ENCODE assay signal across 1 cellular context in the genomic region with DNA sequence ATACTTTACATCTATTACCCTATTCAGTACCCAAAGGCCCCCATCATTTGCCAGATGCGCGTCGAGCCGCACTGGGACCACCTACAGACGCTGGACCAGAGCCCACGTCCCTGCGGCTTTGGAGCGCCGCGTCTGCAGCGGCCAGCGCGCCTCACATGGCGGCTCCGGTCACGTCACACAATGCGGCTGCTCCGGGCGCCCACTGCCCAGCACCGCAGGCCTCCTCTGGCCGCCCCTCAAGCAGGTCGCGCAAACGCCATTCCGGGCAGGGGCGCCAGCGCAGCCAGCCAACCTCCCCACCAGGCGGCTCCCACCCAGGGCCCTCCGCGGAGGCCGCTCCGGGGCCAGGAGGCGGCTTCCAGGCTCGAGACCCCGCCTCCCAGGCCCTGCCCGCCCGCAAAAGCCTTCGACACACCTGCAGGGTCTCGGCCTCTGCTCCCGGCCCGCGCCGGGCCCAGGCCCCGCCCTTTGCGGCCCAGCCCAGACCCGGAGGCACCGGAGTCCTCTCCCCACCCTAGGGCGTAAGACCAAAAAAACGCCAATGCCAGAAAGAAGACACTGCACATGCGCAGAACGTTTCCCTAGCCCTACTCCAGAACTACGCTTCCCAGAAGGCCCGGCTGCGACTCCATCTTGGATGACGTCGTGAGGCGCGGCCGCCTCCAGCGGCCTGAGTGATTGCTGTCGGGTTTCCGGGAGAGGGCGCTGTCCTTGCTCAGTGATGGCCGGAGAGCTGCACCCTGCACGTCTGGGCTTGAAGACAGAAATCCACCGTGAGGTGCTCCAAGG.
TF ChIP-seq lines count a peak whose summit lies in the region.

A gene (minus strand): TSS at position 557 of the 789 bp plus-strand sequence. CDS start 4,925 bp downstream, outside the sequence.

TF ChIP-seq in HEK293, 187 proteins besides CTCF, POLR2A, EP300 and RAD21 (continued from another document and continues in another):
- TF ChIP-seq ZBTB48 (tag by site-specific recombination; IDR thresholded peaks at IDR 0.05) (peak; percentile 43; the same call in 1 of the 2 replicates), ZNF184 (tag by site-specific recombination; IDR thresholded peaks at IDR 0.05) (no peak), ZBTB20 (tag by site-specific recombination; IDR thresholded peaks at IDR 0.05) (peak; percentile 92), ZNF558 (tag by site-specific recombination; IDR thresholded peaks at IDR 0.05) (0 out of 2 replicates have a peak, but pooled peaks have one; percentile 14), GLIS1 (tag by site-specific recombination; IDR thresholded peaks at IDR 0.05) (peak; percentile 84), YY2 (tag by site-specific recombination; IDR thresholded peaks at IDR 0.05) (peak; percentile 23), RBAK (tag by site-specific recombination; IDR thresholded peaks at IDR 0.05) (no peak), KLF10 (tag by site-specific recombination; IDR thresholded peaks at IDR 0.05) (peak; percentile 61; the same call in 1 of the 2 replicates), SP2 (tag by site-specific recombination; IDR thresholded peaks at IDR 0.05) (peak; percentile 89), ZNF624 (tag by site-specific recombination; IDR thresholded peaks at IDR 0.05) (no peak), ZFHX2 (tag by site-specific recombination; conservative IDR thresholded peaks at IDR 0.05) (peak; percentile 66; the same call in 1 of the 2 replicates), KLF8 (tag by site-specific recombination; IDR thresholded peaks at IDR 0.05) (peak; percentile 93), ZNF211 (tag by site-specific recombination; IDR thresholded peaks at IDR 0.05; ENCODE audit: low read depth) (no peak), GLI4 (tag by site-specific recombination; IDR thresholded peaks at IDR 0.05) (no peak), ZNF529 (tag by site-specific recombination; IDR thresholded peaks at IDR 0.05; ENCODE audit: insufficient replicate concordance) (no peak), ZNF664 (tag by site-specific recombination; IDR thresholded peaks at IDR 0.05) (no peak), ZNF146 (tag by site-specific recombination; IDR thresholded peaks at IDR 0.05) (peak; percentile 11; the same call in 1 of the 2 replicates), TCF7L2 (IDR thresholded peaks at IDR 0.05; ENCODE audit: borderline replicate concordance, low read depth, low read length) (no peak), ZNF596 (tag by site-specific recombination; IDR thresholded peaks at IDR 0.05) (0 out of 2 replicates have a peak, but pooled peaks have one; percentile 31), ZNF600 (tag by site-specific recombination; IDR thresholded peaks at IDR 0.05) (peak; percentile 84), KLF16 (tag by site-specific recombination; IDR thresholded peaks at IDR 0.05) (peak; percentile 44; the same call in 1 of the 2 replicates), ZNF341 (tag by site-specific recombination; IDR thresholded peaks at IDR 0.05; ENCODE audit: low read depth) (peak; percentile 53; the same call in 1 of the 2 replicates), ZNF121 (tag by site-specific recombination; IDR thresholded peaks at IDR 0.05) (peak; percentile 90), ZNF335 (tag by site-specific recombination; conservative IDR thresholded peaks at IDR 0.05) (peak; percentile 96), ZNF544 (tag by site-specific recombination; IDR thresholded peaks at IDR 0.05) (no peak), ZNF654 (tag by site-specific recombination; IDR thresholded peaks at IDR 0.05; ENCODE audit: low read depth) (peak; percentile 47), ZNF776 (tag by site-specific recombination; IDR thresholded peaks at IDR 0.05; ENCODE audit: borderline replicate concordance) (no peak), GLIS2 (tag by site-specific recombination; IDR thresholded peaks at IDR 0.05) (peak; percentile 96), ZNF623 (tag by site-specific recombination; IDR thresholded peaks at IDR 0.05) (no peak)
- TF ChIP-seq, protein P1, sequence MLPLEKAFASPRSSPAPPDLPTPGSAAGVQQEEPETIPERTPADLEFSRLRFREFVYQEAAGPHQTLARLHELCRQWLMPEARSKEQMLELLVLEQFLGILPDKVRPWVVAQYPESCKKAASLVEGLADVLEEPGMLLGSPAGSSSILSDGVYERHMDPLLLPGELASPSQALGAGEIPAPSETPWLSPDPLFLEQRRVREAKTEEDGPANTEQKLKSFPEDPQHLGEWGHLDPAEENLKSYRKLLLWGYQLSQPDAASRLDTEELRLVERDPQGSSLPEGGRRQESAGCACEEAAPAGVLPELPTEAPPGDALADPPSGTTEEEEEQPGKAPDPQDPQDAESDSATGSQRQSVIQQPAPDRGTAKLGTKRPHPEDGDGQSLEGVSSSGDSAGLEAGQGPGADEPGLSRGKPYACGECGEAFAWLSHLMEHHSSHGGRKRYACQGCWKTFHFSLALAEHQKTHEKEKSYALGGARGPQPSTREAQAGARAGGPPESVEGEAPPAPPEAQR (tag by site-specific recombination; IDR thresholded peaks at IDR 0.05): no peak
- TF ChIP-seq, protein P2, sequence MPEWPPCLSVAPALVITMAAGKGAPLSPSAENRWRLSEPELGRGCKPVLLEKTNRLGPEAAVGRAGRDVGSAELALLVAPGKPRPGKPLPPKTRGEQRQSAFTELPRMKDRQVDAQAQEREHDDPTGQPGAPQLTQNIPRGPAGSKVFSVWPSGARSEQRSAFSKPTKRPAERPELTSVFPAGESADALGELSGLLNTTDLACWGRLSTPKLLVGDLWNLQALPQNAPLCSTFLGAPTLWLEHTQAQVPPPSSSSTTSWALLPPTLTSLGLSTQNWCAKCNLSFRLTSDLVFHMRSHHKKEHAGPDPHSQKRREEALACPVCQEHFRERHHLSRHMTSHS (tag by site-specific recombination; IDR thresholded peaks at IDR 0.05): no peak
- TF ChIP-seq, protein P3, sequence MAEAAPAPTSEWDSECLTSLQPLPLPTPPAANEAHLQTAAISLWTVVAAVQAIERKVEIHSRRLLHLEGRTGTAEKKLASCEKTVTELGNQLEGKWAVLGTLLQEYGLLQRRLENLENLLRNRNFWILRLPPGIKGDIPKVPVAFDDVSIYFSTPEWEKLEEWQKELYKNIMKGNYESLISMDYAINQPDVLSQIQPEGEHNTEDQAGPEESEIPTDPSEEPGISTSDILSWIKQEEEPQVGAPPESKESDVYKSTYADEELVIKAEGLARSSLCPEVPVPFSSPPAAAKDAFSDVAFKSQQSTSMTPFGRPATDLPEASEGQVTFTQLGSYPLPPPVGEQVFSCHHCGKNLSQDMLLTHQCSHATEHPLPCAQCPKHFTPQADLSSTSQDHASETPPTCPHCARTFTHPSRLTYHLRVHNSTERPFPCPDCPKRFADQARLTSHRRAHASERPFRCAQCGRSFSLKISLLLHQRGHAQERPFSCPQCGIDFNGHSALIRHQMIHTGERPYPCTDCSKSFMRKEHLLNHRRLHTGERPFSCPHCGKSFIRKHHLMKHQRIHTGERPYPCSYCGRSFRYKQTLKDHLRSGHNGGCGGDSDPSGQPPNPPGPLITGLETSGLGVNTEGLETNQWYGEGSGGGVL (tag by site-specific recombination; IDR thresholded peaks at IDR 0.05): no peak
- TF ChIP-seq, protein P4, sequence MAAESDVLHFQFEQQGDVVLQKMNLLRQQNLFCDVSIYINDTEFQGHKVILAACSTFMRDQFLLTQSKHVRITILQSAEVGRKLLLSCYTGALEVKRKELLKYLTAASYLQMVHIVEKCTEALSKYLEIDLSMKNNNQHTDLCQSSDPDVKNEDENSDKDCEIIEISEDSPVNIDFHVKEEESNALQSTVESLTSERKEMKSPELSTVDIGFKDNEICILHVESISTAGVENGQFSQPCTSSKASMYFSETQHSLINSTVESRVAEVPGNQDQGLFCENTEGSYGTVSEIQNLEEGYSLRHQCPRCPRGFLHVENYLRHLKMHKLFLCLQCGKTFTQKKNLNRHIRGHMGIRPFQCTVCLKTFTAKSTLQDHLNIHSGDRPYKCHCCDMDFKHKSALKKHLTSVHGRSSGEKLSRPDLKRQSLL (tag by site-specific recombination; IDR thresholded peaks at IDR 0.05): no peak
- TF ChIP-seq, protein P5, sequence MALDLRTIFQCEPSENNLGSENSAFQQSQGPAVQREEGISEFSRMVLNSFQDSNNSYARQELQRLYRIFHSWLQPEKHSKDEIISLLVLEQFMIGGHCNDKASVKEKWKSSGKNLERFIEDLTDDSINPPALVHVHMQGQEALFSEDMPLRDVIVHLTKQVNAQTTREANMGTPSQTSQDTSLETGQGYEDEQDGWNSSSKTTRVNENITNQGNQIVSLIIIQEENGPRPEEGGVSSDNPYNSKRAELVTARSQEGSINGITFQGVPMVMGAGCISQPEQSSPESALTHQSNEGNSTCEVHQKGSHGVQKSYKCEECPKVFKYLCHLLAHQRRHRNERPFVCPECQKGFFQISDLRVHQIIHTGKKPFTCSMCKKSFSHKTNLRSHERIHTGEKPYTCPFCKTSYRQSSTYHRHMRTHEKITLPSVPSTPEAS (tag by site-specific recombination; IDR thresholded peaks at IDR 0.05): no peak
- TF ChIP-seq, protein P6, sequence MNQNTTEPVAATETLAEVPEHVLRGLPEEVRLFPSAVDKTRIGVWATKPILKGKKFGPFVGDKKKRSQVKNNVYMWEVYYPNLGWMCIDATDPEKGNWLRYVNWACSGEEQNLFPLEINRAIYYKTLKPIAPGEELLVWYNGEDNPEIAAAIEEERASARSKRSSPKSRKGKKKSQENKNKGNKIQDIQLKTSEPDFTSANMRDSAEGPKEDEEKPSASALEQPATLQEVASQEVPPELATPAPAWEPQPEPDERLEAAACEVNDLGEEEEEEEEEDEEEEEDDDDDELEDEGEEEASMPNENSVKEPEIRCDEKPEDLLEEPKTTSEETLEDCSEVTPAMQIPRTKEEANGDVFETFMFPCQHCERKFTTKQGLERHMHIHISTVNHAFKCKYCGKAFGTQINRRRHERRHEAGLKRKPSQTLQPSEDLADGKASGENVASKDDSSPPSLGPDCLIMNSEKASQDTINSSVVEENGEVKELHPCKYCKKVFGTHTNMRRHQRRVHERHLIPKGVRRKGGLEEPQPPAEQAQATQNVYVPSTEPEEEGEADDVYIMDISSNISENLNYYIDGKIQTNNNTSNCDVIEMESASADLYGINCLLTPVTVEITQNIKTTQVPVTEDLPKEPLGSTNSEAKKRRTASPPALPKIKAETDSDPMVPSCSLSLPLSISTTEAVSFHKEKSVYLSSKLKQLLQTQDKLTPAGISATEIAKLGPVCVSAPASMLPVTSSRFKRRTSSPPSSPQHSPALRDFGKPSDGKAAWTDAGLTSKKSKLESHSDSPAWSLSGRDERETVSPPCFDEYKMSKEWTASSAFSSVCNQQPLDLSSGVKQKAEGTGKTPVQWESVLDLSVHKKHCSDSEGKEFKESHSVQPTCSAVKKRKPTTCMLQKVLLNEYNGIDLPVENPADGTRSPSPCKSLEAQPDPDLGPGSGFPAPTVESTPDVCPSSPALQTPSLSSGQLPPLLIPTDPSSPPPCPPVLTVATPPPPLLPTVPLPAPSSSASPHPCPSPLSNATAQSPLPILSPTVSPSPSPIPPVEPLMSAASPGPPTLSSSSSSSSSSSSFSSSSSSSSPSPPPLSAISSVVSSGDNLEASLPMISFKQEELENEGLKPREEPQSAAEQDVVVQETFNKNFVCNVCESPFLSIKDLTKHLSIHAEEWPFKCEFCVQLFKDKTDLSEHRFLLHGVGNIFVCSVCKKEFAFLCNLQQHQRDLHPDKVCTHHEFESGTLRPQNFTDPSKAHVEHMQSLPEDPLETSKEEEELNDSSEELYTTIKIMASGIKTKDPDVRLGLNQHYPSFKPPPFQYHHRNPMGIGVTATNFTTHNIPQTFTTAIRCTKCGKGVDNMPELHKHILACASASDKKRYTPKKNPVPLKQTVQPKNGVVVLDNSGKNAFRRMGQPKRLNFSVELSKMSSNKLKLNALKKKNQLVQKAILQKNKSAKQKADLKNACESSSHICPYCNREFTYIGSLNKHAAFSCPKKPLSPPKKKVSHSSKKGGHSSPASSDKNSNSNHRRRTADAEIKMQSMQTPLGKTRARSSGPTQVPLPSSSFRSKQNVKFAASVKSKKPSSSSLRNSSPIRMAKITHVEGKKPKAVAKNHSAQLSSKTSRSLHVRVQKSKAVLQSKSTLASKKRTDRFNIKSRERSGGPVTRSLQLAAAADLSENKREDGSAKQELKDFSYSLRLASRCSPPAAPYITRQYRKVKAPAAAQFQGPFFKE (tag by site-specific recombination; IDR thresholded peaks at IDR 0.05; ENCODE audit: borderline replicate concordance): no peak
- TF ChIP-seq, protein P7, sequence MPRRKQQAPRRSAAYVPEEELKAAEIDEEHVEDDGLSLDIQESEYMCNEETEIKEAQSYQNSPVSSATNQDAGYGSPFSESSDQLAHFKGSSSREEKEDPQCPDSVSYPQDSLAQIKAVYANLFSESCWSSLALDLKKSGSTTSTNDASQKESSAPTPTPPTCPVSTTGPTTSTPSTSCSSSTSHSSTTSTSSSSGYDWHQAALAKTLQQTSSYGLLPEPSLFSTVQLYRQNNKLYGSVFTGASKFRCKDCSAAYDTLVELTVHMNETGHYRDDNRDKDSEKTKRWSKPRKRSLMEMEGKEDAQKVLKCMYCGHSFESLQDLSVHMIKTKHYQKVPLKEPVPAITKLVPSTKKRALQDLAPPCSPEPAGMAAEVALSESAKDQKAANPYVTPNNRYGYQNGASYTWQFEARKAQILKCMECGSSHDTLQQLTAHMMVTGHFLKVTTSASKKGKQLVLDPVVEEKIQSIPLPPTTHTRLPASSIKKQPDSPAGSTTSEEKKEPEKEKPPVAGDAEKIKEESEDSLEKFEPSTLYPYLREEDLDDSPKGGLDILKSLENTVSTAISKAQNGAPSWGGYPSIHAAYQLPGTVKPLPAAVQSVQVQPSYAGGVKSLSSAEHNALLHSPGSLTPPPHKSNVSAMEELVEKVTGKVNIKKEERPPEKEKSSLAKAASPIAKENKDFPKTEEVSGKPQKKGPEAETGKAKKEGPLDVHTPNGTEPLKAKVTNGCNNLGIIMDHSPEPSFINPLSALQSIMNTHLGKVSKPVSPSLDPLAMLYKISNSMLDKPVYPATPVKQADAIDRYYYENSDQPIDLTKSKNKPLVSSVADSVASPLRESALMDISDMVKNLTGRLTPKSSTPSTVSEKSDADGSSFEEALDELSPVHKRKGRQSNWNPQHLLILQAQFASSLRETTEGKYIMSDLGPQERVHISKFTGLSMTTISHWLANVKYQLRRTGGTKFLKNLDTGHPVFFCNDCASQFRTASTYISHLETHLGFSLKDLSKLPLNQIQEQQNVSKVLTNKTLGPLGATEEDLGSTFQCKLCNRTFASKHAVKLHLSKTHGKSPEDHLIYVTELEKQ (tag by site-specific recombination; IDR thresholded peaks at IDR 0.05; ENCODE audit: borderline replicate concordance): no peak; the same call in 1 of the 2 replicates
- TF ChIP-seq, protein P8, sequence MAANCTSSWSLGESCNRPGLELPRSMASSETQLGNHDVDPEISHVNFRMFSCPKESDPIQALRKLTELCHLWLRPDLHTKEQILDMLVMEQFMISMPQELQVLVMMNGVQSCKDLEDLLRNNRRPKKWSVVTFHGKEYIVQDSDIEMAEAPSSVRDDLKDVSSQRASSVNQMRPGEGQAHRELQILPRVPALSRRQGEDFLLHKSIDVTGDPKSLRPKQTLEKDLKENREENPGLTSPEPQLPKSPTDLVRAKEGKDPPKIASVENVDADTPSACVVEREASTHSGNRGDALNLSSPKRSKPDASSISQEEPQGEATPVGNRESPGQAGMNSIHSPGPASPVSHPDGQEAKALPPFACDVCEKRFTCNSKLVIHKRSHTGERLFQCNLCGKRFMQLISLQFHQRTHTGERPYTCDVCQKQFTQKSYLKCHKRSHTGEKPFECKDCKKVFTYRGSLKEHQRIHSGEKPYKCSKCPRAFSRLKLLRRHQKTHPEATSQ (tag by site-specific recombination; IDR thresholded peaks at IDR 0.05): peak; percentile 75; the same call in 1 of the 2 replicates
